ENCODE assay signal across 19 cellular contexts in genomic region chr5:157447246-157447645, GRCh38. TPM values are rescaled to one million over a fixed set of nuclear protein-coding genes. Genes with fewer than 3 reads are reported as not detected.
DNase-seq lines count a peak whose midpoint lies in the region; ATAC-seq and TF ChIP-seq lines count a peak whose summit lies in the region.
"Had no signal": no experiment of that assay in that cellular context is flagged by ENCODE, and none has a peak within 500 bp of the region (broad histone marks: within the 10 kb centered on the region; RNA-seq: fewer than 3 reads in every experiment).

No MANE protein-coding gene starts in this region.

- H3K9me3 ChIP-seq in suprapubic skin (no peaks in the 10 kb centered on the region), spleen (no peaks in the 10 kb centered on the region), MM.1S (replicated peaks; ENCODE audit: insufficient read depth, low read length) (no peaks in the 10 kb centered on the region)
- H3K9me3 ChIP-seq: SK-N-SH had no signal

- 45% methylated on average over 8 of the region's 13 CpGs for WGBS in suprapubic skin
- WGBS in spleen, 5 donors, result 87 to 100% (median 93%) methylated on average over 4 to 13 of the region's 13 CpGs

- no peak for TF ChIP-seq EP300 in suprapubic skin (IDR thresholded peaks at IDR 0.05)

- no peak overlapping the region for H2AFZ ChIP-seq in MM.1S (ENCODE audit: low read length)

- no peaks in the 10 kb centered on the region for H3K36me3 ChIP-seq in suprapubic skin
- no peaks in the 10 kb centered on the region for H3K36me3 ChIP-seq in spleen
- no peaks in the 10 kb centered on the region for H3K36me3 ChIP-seq in MM.1S (replicated peaks; ENCODE audit: insufficient read depth, low read length)

- H3K9ac ChIP-seq in MM.1S (ENCODE audit: low read length), result no peak overlapping the region
- H3K9ac ChIP-seq: SK-N-SH had no signal

- H3K27me3 ChIP-seq in suprapubic skin (no peaks in the 10 kb centered on the region), spleen (replicated peaks in 1 of 7) (no peaks in the 10 kb centered on the region), MM.1S (replicated peaks; ENCODE audit: insufficient read depth, low read length) (no peaks in the 10 kb centered on the region)

- peak overlapping the region; percentile 80 for H3K27ac ChIP-seq in suprapubic skin
- H3K27ac ChIP-seq in spleen, result no peak overlapping the region
- no peak overlapping the region for H3K27ac ChIP-seq in MM.1S (ENCODE audit: low read length)

- peaks cover 43% of the 10 kb centered on the region for H3K4me1 ChIP-seq in suprapubic skin
- H3K4me1 ChIP-seq in spleen, result no peaks in the 10 kb centered on the region
- no peaks in the 10 kb centered on the region for H3K4me1 ChIP-seq in MM.1S (ENCODE audit: low read length)

- H3K4me3 ChIP-seq in epithelial cell of esophagus (ENCODE audit: low read length) (no peak overlapping the region), suprapubic skin (no peak overlapping the region), spleen (no peak overlapping the region), MM.1S (ENCODE audit: low read length) (no peak overlapping the region)

- ATAC-seq in HG03565 (IDR thresholded peaks at IDR 0.05; ENCODE audit: unreplicated experiment) (no peak), GM18502 (IDR thresholded peaks at IDR 0.05; ENCODE audit: poor library complexity, unreplicated experiment) (no peak)
- ATAC-seq: Panc1 had no signal

- H3K79me2 ChIP-seq in MM.1S (ENCODE audit: low read length), result no peaks in the 10 kb centered on the region

- no peaks in the 10 kb centered on the region for H3F3A ChIP-seq in MM.1S (ENCODE audit: insufficient read depth, low read length)

- H3K4me2 ChIP-seq in MM.1S (ENCODE audit: low read depth, low read length), result no peak overlapping the region
- H3K4me2 ChIP-seq: SK-N-SH had no signal

- H3K9me2 ChIP-seq in MM.1S (replicated peaks; ENCODE audit: insufficient read depth, low read length), result no peaks in the 10 kb centered on the region
- H3K9me2 ChIP-seq: SK-N-SH had no signal

- TF ChIP-seq CTCF in epithelial cell of esophagus (IDR thresholded peaks at IDR 0.05; ENCODE audit: insufficient read depth, low read depth, low read length, missing control alignments) (no peak), suprapubic skin (IDR thresholded peaks at IDR 0.05) (no peak), spleen (IDR thresholded peaks at IDR 0.05 in 8 of 11, conservative IDR thresholded peaks at IDR 0.05 in 3 of 11) (no peak), MM.1S (IDR thresholded peaks at IDR 0.05; ENCODE audit: low read length) (no peak)

- TF ChIP-seq POLR2A in suprapubic skin (IDR thresholded peaks at IDR 0.05) (no peak), spleen (IDR thresholded peaks at IDR 0.05) (no peak)

- DNase-seq in NCI-H1436 (lab: John Stamatoyannopoulos, UW), result peak; percentile 84
- peak; percentile 52 for DNase-seq in epithelial cell of esophagus (ENCODE audit: low read depth)
- peak; percentile 55 for DNase-seq in mucosa of gallbladder (ENCODE audit: low spot score)
- no peak for DNase-seq in suprapubic skin (ENCODE audit: low spot score in 2 of 2)
- no peak for DNase-seq in spleen
- no peak for DNase-seq in MM.1S
- DNase-seq: activated CD4-positive, alpha-beta T cell treated with anti-CD3 and anti-CD28 coated beads for 48 hours; activated CD8-positive, alpha-beta memory T cell treated with anti-CD3 and anti-CD28 coated beads, Interleukin-2, amount 50 U/mL, for 48 hours; AML-193; immature natural killer cell; mesenchymal stem cell; NCI-H2171; SK-N-SH; stimulated activated CD4-positive, alpha-beta T cell treated with anti-CD3 and anti-CD28 coated beads, Interleukin-4, amount 100 ng/mL, for 24 hours; stimulated activated CD8-positive, alpha-beta memory T cell treated with anti-CD3 and anti-CD28 coated beads, Interleukin-4, amount 100 ng/mL, for 48 hours; T1000 had no signal

- intact Hi-C loops in spleen (cut with DNase I; ENCODE audit: low total_unique reads), result no loop called here

- H4K20me1 ChIP-seq in MM.1S (ENCODE audit: insufficient read depth, low read length), result no peaks in the 10 kb centered on the region

RNA-seq across cellular contexts. Expression of gene NIPAL4, which starts 12.8 kb away (rescaled TPM):
- total RNA-seq in mucosa of gallbladder (0.63 TPM), suprapubic skin (100 to 1,000 TPM in 2 of 4 donors, 10 to 100 TPM in 2; 45.8 to 111 (median 86.6) TPM), spleen (under 1 TPM in 6 of 7 donors, not detected in 1; 0.34 to 0.73 (median 0.47) TPM)
- under 1 TPM; 0.19 to 0.49 (median 0.39) TPM for polyA plus RNA-seq in spleen
- polyA plus RNA-seq: immature natural killer cell had no signal

Comparison
In these comparisons a context has a peak if more than half of its experiments do, and no peak if none do; other contexts are left out.
1. DNase-seq: peak in NCI-H1436 (single experiment), epithelial cell of esophagus (single experiment) and mucosa of gallbladder (single experiment); none in suprapubic skin (0 of 2), spleen (single experiment) and MM.1S (single experiment).
2. RNA of gene NIPAL4, which starts 12.8 kb away (total RNA-seq): 45.8 to 111 TPM in suprapubic skin; 0.63 TPM in mucosa of gallbladder (single experiment) and 0.34 to 0.73 TPM in spleen; every median in the first group is over 10 times any median in the second.